In the genomic region with DNA sequence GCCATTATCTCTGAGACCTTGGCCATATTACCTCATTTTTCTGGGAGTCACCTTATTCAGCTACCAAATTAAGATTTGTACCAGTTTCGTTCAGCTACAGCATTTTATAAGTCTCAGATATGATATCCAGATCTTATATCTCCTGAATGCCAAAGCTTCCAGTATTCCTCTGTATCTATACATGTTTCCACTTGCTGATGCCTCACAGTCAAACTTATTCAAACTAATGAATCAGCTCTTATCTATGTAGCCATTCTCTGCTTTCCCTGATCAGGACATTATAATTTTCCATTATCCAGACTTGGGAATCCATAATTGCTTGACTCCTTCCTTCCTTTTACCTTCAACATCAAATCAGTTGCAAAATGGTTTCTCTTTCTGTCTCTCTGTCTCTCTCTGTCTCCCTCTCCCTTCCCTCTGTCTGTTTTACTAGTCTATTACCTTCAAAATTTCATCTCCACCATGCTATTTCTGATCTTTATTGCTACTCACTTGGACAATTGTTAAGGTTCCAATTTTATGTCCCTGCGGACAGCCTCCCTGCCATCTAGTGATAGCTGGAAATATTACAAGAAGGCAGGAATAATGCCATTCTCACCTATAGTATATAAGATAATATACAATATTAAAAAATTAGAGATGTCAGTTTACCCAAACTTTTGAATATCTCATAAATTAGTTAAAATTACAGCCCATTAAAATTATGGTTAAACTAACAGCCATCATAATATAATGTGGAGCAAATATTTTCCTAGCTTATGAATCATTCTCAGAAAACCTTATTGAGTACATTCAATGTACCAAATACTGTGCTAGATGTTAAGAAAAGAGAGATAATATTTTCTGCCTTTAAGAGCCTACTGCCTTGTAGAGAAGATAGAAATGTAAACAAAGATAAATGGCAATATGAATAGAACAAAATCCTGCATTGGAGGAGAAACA, we compare ENCODE assay signal across 1 cellular context.
TF ChIP-seq lines count a peak whose summit lies in the region.

No MANE protein-coding gene starts in this region.

TF ChIP-seq in HCT116, 20 proteins besides CTCF, POLR2A, EP300 and RAD21 (continued from another document):
- TF ChIP-seq, protein P1, sequence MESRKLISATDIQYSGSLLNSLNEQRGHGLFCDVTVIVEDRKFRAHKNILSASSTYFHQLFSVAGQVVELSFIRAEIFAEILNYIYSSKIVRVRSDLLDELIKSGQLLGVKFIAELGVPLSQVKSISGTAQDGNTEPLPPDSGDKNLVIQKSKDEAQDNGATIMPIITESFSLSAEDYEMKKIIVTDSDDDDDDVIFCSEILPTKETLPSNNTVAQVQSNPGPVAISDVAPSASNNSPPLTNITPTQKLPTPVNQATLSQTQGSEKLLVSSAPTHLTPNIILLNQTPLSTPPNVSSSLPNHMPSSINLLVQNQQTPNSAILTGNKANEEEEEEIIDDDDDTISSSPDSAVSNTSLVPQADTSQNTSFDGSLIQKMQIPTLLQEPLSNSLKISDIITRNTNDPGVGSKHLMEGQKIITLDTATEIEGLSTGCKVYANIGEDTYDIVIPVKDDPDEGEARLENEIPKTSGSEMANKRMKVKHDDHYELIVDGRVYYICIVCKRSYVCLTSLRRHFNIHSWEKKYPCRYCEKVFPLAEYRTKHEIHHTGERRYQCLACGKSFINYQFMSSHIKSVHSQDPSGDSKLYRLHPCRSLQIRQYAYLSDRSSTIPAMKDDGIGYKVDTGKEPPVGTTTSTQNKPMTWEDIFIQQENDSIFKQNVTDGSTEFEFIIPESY (IDR thresholded peaks at IDR 0.05; ENCODE audit: extremely low read depth, insufficient replicate concordance, low read length) = no peak
- TF ChIP-seq EGR1 (IDR thresholded peaks at IDR 0.05; ENCODE audit: low read depth) = no peak
- no peak for TF ChIP-seq FOSL1 (IDR thresholded peaks at IDR 0.05; ENCODE audit: low read depth)
